In the genomic region with DNA sequence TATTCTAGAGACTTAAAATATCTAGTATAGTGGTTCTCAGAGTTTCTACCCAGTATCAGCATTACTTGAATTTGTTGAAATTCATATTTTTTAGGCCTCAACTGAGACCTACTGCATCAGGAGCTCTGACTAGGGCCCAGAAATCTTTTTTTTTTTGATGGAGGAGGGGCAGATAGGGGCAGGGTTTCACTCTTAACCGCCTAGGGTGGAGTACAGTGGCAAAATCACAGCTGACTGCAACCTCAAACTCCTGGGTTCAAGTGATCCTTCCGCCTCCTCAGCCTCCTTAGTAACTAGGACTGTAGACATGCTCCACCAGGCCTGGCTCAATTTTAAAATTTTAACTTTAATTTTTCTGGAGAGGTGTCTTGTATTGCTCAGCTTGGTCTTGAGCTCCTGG, we compare ENCODE assay signal across 22 cellular contexts. TPM values are rescaled to one million over a fixed set of nuclear protein-coding genes. Genes with fewer than 3 reads are reported as not detected.
DNase-seq lines count a peak whose midpoint lies in the region; ATAC-seq and TF ChIP-seq lines count a peak whose summit lies in the region.
"Had no signal": no experiment of that assay in that cellular context is flagged by ENCODE, and none has a peak within 500 bp of the region (broad histone marks: within the 10 kb centered on the region; RNA-seq: fewer than 3 reads in every experiment).

No MANE protein-coding gene starts in this region.

- peak overlapping the region; percentile 12 for H3K27ac ChIP-seq in neutrophil
- H3K27ac ChIP-seq: esophagus squamous epithelium, lower lobe of right lung, tibial artery had no signal

- H3K4me1 ChIP-seq in endocrine pancreas (ENCODE audit: control insufficient read depth, insufficient read depth, low read length): no peaks in the 10 kb centered on the region
- H3K4me1 ChIP-seq in neutrophil (ENCODE audit: control insufficient read depth in 1 of 2, insufficient read depth in 1 of 2, low read depth in 1 of 2, low read length in 1 of 2): peaks cover 0 to 3% of the 10 kb centered on the region in 2 experiments
- H3K4me1 ChIP-seq in HAP-1: no peaks in the 10 kb centered on the region
- H3K4me1 ChIP-seq: esophagus squamous epithelium had no signal

- H3K9me3 Mint-ChIP-seq in activated CD4-positive, alpha-beta T cell treated with anti-CD3 and anti-CD28 coated beads, Interleukin-2, amount 10 ng/mL, durations not matched to agents 24 days and 14 days: no peaks in the 10 kb centered on the region
- H3K9me3 Mint-ChIP-seq: HFFc6 had no signal

- H3K27ac Mint-ChIP-seq in activated CD4-positive, alpha-beta T cell treated with anti-CD3 and anti-CD28 coated beads, Interleukin-2, amount 10 ng/mL, durations not matched to agents 24 days and 14 days: peak overlapping the region; percentile 41
- peak overlapping the region; percentile 79 for H3K27ac Mint-ChIP-seq in T-helper 17 cell
- H3K27ac Mint-ChIP-seq: HFFc6 had no signal

- peaks cover 79% of the 10 kb centered on the region for H3K36me3 Mint-ChIP-seq in activated CD4-positive, alpha-beta T cell treated with anti-CD3 and anti-CD28 coated beads, Interleukin-2, amount 10 ng/mL, durations not matched to agents 24 days and 14 days (ENCODE audit: low read depth)
- peaks cover 13% of the 10 kb centered on the region for H3K36me3 Mint-ChIP-seq in T-helper 17 cell (ENCODE audit: low read depth)

- H3K9me3 ChIP-seq in T-helper 17 cell (ENCODE audit: control insufficient read depth, low read length, poor library complexity, severe bottlenecking) (no peaks in the 10 kb centered on the region), endocrine pancreas (ENCODE audit: control insufficient read depth, low read length) (no peaks in the 10 kb centered on the region), neutrophil (peaks cover 4% of the 10 kb centered on the region), HAP-1 (no peaks in the 10 kb centered on the region)
- H3K9me3 ChIP-seq: esophagus squamous epithelium, gastrocnemius medialis, lower lobe of right lung, tibial artery had no signal

- H3K27me3 ChIP-seq in endocrine pancreas (ENCODE audit: control insufficient read depth, insufficient read depth, low read length) (no peaks in the 10 kb centered on the region), neutrophil (no peaks in the 10 kb centered on the region), HAP-1 (ENCODE audit: low read depth) (no peaks in the 10 kb centered on the region)
- H3K27me3 ChIP-seq: esophagus squamous epithelium, gastrocnemius medialis, tibial artery had no signal

- no peak for DNase-seq in activated CD4-positive, alpha-beta T cell treated with anti-CD3 and anti-CD28 coated beads, Interleukin-2, amount 10 ng/mL, durations not matched to agents 24 days and 14 days
- DNase-seq in activated CD4-positive, alpha-beta T cell treated with anti-CD3 and anti-CD28 coated beads for 48 hours: no peak
- DNase-seq in T-helper 17 cell: no peak
- no peak for DNase-seq in NCI-H1436 treated with DMSO at 0.1 percent for 48 hours (lab: John Stamatoyannopoulos, UW)
- no peak for DNase-seq in HAP-1 (ENCODE audit: low spot score in 2 of 2)
- no peak for DNase-seq in NCI-H2227 treated with DMSO at 0.1 percent for 48 hours (lab: John Stamatoyannopoulos, UW)
- DNase-seq: activated T-cell treated with anti-CD3 and anti-CD28 coated beads for 4 hours; effector CD4-positive, alpha-beta T cell; esophagus squamous epithelium; gastrocnemius medialis; HFFc6; Karpas-422; lower lobe of right lung; MV-4-11; NCI-H187; retina; SIG-M5; stimulated activated CD4-positive, alpha-beta T cell treated with anti-CD3 and anti-CD28 coated beads, Interleukin-4, amount 100 ng/mL, for 24 hours; stimulated activated naive CD8-positive, alpha-beta T cell treated with anti-CD3 and anti-CD28 coated beads, Interleukin-15, Interleukin-2, amounts not matched to agents 100 U/mL and 50 U/mL, for 24 hours; tibial artery had no signal

- no peak for ATAC-seq in T-helper 17 cell
- ATAC-seq: gastrocnemius medialis; lower lobe of right lung; stimulated activated naive CD8-positive, alpha-beta T cell treated with anti-CD3 and anti-CD28 coated beads, Interleukin-15, Interleukin-2, amounts not matched to agents 100 U/mL and 50 U/mL, for 24 hours had no signal

- peaks cover 45% of the 10 kb centered on the region for H3K4me1 Mint-ChIP-seq in activated CD4-positive, alpha-beta T cell treated with anti-CD3 and anti-CD28 coated beads, Interleukin-2, amount 10 ng/mL, durations not matched to agents 24 days and 14 days
- peaks cover 30% of the 10 kb centered on the region for H3K4me1 Mint-ChIP-seq in T-helper 17 cell

- H3K36me3 ChIP-seq in endocrine pancreas (ENCODE audit: control insufficient read depth, insufficient read depth, low read length) (peaks cover 9% of the 10 kb centered on the region), neutrophil (peaks cover 95% of the 10 kb centered on the region), HAP-1 (replicated peaks) (peaks cover 80% of the 10 kb centered on the region)

- intact Hi-C loops in activated CD4-positive, alpha-beta T cell treated with anti-CD3 and anti-CD28 coated beads, Interleukin-2, amount 10 ng/mL, durations not matched to agents 24 days and 14 days (cut with micrococcal nuclease): loop anchor here (10.0 kb wide), 1 partner anchor 48 kb away; no protein-coding TSS in a partner anchor

- peak overlapping the region; percentile 7 for H3K9ac ChIP-seq in endocrine pancreas (ENCODE audit: control insufficient read depth, insufficient read depth, low read length)

- in situ Hi-C loops in HAP-1 (cut with MboI; ENCODE audit: low sequenced_read_pairs): no loop called here

- H3K4me3 ChIP-seq in endocrine pancreas (ENCODE audit: control insufficient read depth, insufficient read depth, low read length) (no peak overlapping the region), neutrophil (ENCODE audit: low read depth in 1 of 2, low read length in 1 of 2) (no peak overlapping the region), HAP-1 (no peak overlapping the region)
- H3K4me3 ChIP-seq: esophagus squamous epithelium, gastrocnemius medialis, lower lobe of right lung, tibial artery had no signal

- H3K4me3 Mint-ChIP-seq in activated CD4-positive, alpha-beta T cell treated with anti-CD3 and anti-CD28 coated beads, Interleukin-2, amount 10 ng/mL, durations not matched to agents 24 days and 14 days: no peak overlapping the region
- H3K4me3 Mint-ChIP-seq in T-helper 17 cell: no peak overlapping the region
- H3K4me3 Mint-ChIP-seq: HFFc6 had no signal

- TF ChIP-seq CTCF in neutrophil (IDR thresholded peaks at IDR 0.05): no peak

- H3K27me3 Mint-ChIP-seq in activated CD4-positive, alpha-beta T cell treated with anti-CD3 and anti-CD28 coated beads, Interleukin-2, amount 10 ng/mL, durations not matched to agents 24 days and 14 days: no peaks in the 10 kb centered on the region
- no peaks in the 10 kb centered on the region for H3K27me3 Mint-ChIP-seq in T-helper 17 cell

RNA-seq across cellular contexts. Expression of a gene that starts 36.6 kb away (rescaled TPM):
- total RNA-seq in activated CD4-positive, alpha-beta T cell treated with anti-CD3 and anti-CD28 coated beads, Interleukin-2, amount 10 ng/mL, durations not matched to agents 24 days and 14 days: 105 and 111 TPM in 2 replicates
- total RNA-seq in T-helper 17 cell: 100 to 1,000 TPM; 505 to 520 TPM
